17 cellular contexts compared by ENCODE assay signal in genomic region chr15:89495638-89496145, GRCh38. TPM values are rescaled to one million over a fixed set of nuclear protein-coding genes. Genes with fewer than 3 reads are reported as not detected.
A peak's percentile ranks its signal among the peaks of the same experiment; 100 is the strongest.
DNase-seq lines count a peak whose midpoint lies in the region; ATAC-seq and TF ChIP-seq lines count a peak whose summit lies in the region.
"Had no signal": no experiment of that assay in that cellular context is flagged by ENCODE, and none has a peak within 500 bp of the region (broad histone marks: within the 10 kb centered on the region; RNA-seq: fewer than 3 reads in every experiment).

No MANE protein-coding gene starts in this region.

- H3K4me3 Mint-ChIP-seq in CD4-positive, alpha-beta T cell: peak overlapping the region; percentile 25
- peak overlapping the region; percentile 62 for H3K4me3 Mint-ChIP-seq in chondrocyte (ENCODE audit: unreplicated experiment)
- peak overlapping the region in 6 of 10 donors; percentile 7 to 60 (median 50) for H3K4me3 Mint-ChIP-seq in naive thymus-derived CD8-positive, alpha-beta T cell
- H3K4me3 Mint-ChIP-seq: T-helper 1 cell treated with Interleukin-12 subunit alpha and Interleukin-12 subunit beta and Interleukin-4 antibody, amounts not matched to agents 30 μg/mL and 1 μg/mL, for 36 hours had no signal

- no peak for ATAC-seq in CD4-positive, alpha-beta T cell (ENCODE audit: poor library complexity)
- peak in 1 of 2 donors; percentile 20 for ATAC-seq in naive thymus-derived CD8-positive, alpha-beta T cell
- ATAC-seq in GM19397 (IDR thresholded peaks at IDR 0.05; ENCODE audit: unreplicated experiment): no peak

- no peaks in the 10 kb centered on the region for H3K36me3 Mint-ChIP-seq in CD4-positive, alpha-beta T cell (ENCODE audit: low read depth)
- no peaks in the 10 kb centered on the region for H3K36me3 Mint-ChIP-seq in chondrocyte (ENCODE audit: low read depth)
- no peaks in the 10 kb centered on the region for H3K36me3 Mint-ChIP-seq in naive thymus-derived CD8-positive, alpha-beta T cell

- H3K4me1 ChIP-seq in HUES6 (ENCODE audit: control insufficient read depth, insufficient read depth, low read length): 0 out of 2 replicates have a peak, but pooled peaks cover 3% of the 10 kb centered on the region

- H3K9me3 ChIP-seq in CD4-positive, alpha-beta T cell (ENCODE audit: control insufficient read depth, low read length): no peaks in the 10 kb centered on the region
- H3K9me3 ChIP-seq in HUES6 (ENCODE audit: control insufficient read depth, insufficient read depth, low read depth, low read length) (no peaks in the 10 kb centered on the region), WERI-Rb-1 (ENCODE audit: severe bottlenecking) (no peaks in the 10 kb centered on the region)
- H3K9me3 ChIP-seq: gastroesophageal sphincter, transverse colon had no signal

- peaks cover 56% of the 10 kb centered on the region for H3K27me3 ChIP-seq in CD4-positive, alpha-beta T cell (ENCODE audit: control insufficient read depth, insufficient read depth, low read length)
- peaks cover 71% of the 10 kb centered on the region for H3K27me3 ChIP-seq in HUES6 (ENCODE audit: control insufficient read depth, insufficient read depth, low read length)
- H3K27me3 ChIP-seq in WERI-Rb-1 (ENCODE audit: insufficient read depth, low read depth, severe bottlenecking): no peaks in the 10 kb centered on the region

- H3K9me3 Mint-ChIP-seq in CD4-positive, alpha-beta T cell: no peaks in the 10 kb centered on the region
- H3K9me3 Mint-ChIP-seq in chondrocyte (ENCODE audit: low read depth): no peaks in the 10 kb centered on the region
- no peaks in the 10 kb centered on the region for H3K9me3 Mint-ChIP-seq in naive thymus-derived CD8-positive, alpha-beta T cell
- H3K9me3 Mint-ChIP-seq: endodermal cell; T-helper 1 cell treated with Interleukin-12 subunit alpha and Interleukin-12 subunit beta and Interleukin-4 antibody, amounts not matched to agents 30 μg/mL and 1 μg/mL, for 36 hours had no signal

- TF ChIP-seq CTCF in CD4-positive, alpha-beta T cell (IDR thresholded peaks at IDR 0.05): no peak
- no peak for TF ChIP-seq CTCF in chondrocyte (IDR thresholded peaks at IDR 0.05)
- no peak for TF ChIP-seq CTCF in GM10266 (IDR thresholded peaks at IDR 0.05; ENCODE audit: control insufficient read depth, insufficient read depth, low read depth, missing control alignments)
- no peak for TF ChIP-seq CTCF in WERI-Rb-1 (IDR thresholded peaks at IDR 0.05; ENCODE audit: low read depth, low read length)

- intact Hi-C loops in CD4-positive, alpha-beta T cell (cut with DNase I, micrococcal nuclease): no loop called here

- DNase-seq in CD4-positive, alpha-beta T cell: peak in 1 of 10 experiments; percentile 6
- no peak for DNase-seq in chondrocyte (ENCODE audit: low spot score)
- no peak for DNase-seq in naive thymus-derived CD8-positive, alpha-beta T cell
- no peak for DNase-seq in GM10266 (ENCODE audit: extremely low spot score)
- DNase-seq in WERI-Rb-1: no peak
- DNase-seq: activated CD4-positive, alpha-beta T cell treated with anti-CD3 and anti-CD28 coated beads for 4 hours; GDM1; NCI-H524 treated with DMSO at 0.1 percent for 48 hours had no signal

- POLR2A ChIA-PET in CD4-positive, alpha-beta T cell (lab: Charles Lee): no interaction called here
- POLR2A ChIA-PET in naive thymus-derived CD8-positive, alpha-beta T cell (lab: Charles Lee): no interaction called here

- CTCF ChIA-PET in CD4-positive, alpha-beta T cell (lab: Charles Lee): no interaction called here

- no peak overlapping the region for H3K27ac ChIP-seq in CD4-positive, alpha-beta T cell (ENCODE audit: low read depth, low read length)
- H3K27ac ChIP-seq in HUES6 (ENCODE audit: low read depth, low read length): no peak overlapping the region
- no peak overlapping the region for H3K27ac ChIP-seq in WERI-Rb-1
- H3K27ac ChIP-seq: C4-2B, gastroesophageal sphincter, GM23248, transverse colon had no signal

- peaks cover 84% of the 10 kb centered on the region for H3K27me3 Mint-ChIP-seq in CD4-positive, alpha-beta T cell
- peaks cover 49% of the 10 kb centered on the region for H3K27me3 Mint-ChIP-seq in chondrocyte (ENCODE audit: low read depth)
- peaks cover 24 to 78% (median 49%) of the 10 kb centered on the region in 5 donors for H3K27me3 Mint-ChIP-seq in naive thymus-derived CD8-positive, alpha-beta T cell

- H3K27ac Mint-ChIP-seq in CD4-positive, alpha-beta T cell: no peak overlapping the region
- H3K27ac Mint-ChIP-seq in chondrocyte (ENCODE audit: unreplicated experiment): no peak overlapping the region
- H3K27ac Mint-ChIP-seq in naive thymus-derived CD8-positive, alpha-beta T cell: peak overlapping the region in 1 of 10 donors; percentile 67
- H3K27ac Mint-ChIP-seq: endodermal cell; T-helper 1 cell treated with Interleukin-12 subunit alpha and Interleukin-12 subunit beta and Interleukin-4 antibody, amounts not matched to agents 30 μg/mL and 1 μg/mL, for 36 hours had no signal

- no peaks in the 10 kb centered on the region for H3K4me1 Mint-ChIP-seq in CD4-positive, alpha-beta T cell (ENCODE audit: low read depth)
- H3K4me1 Mint-ChIP-seq in chondrocyte (ENCODE audit: low read depth): peaks cover 8% of the 10 kb centered on the region
- H3K4me1 Mint-ChIP-seq in naive thymus-derived CD8-positive, alpha-beta T cell: peaks cover 0 to 12% (median 9%) of the 10 kb centered on the region in 4 donors
- H3K4me1 Mint-ChIP-seq: endodermal cell had no signal

- no peak overlapping the region for H3K9ac ChIP-seq in HUES6 (ENCODE audit: low read length)
- H3K9ac ChIP-seq: GM23248 had no signal

- H3K4me3 ChIP-seq in HUES6 (ENCODE audit: low read depth, low read length) (peak overlapping the region; percentile 60), WERI-Rb-1 (ENCODE audit: low read depth, low read length) (no peak overlapping the region)

- H3K36me3 ChIP-seq in HUES6 (ENCODE audit: control insufficient read depth, insufficient read depth, low read length) (no peaks in the 10 kb centered on the region), WERI-Rb-1 (no peaks in the 10 kb centered on the region)
- H3K36me3 ChIP-seq: gastroesophageal sphincter, transverse colon had no signal

RNA-seq across cellular contexts. Expression of gene RHCG, which starts 0.7 kb away (rescaled TPM):
- not detected for total RNA-seq in CD4-positive, alpha-beta T cell
- total RNA-seq in chondrocyte: not detected in 3 replicates
- total RNA-seq in naive thymus-derived CD8-positive, alpha-beta T cell: not detected
- not detected for polyA plus RNA-seq in naive thymus-derived CD8-positive, alpha-beta T cell
- total RNA-seq: endodermal cell, GM23248, myocyte had no signal
- polyA plus RNA-seq: GM23248 had no signal
